In genomic region chr14:44847910-44848309, GRCh38 we compare ENCODE assay signal across 34 cellular contexts.
A peak's percentile ranks its signal among the peaks of the same experiment; 100 is the strongest.
DNase-seq lines count a peak whose midpoint lies in the region; ATAC-seq, FAIRE-seq and TF ChIP-seq lines count a peak whose summit lies in the region.
"Had no signal": no experiment of that assay in that cellular context is flagged by ENCODE, and none has a peak within 500 bp of the region (broad histone marks: within the 10 kb centered on the region; RNA-seq: fewer than 3 reads in every experiment).

No MANE protein-coding gene starts in this region.

- DNase-seq in AG08395 (ENCODE audit: low spot score) (peak; percentile 4), GM04504 (ENCODE audit: low read depth) (peak; percentile 1), astrocyte (ENCODE audit: low read depth) (peak; percentile 42), foreskin keratinocyte (peak; percentile 17 to 43), mesendoderm (no peak), NOMO-1 (lab: John Stamatoyannopoulos, UW; ENCODE audit: unreplicated experiment in 2 of 2) (no peak)
- DNase-seq in activated CD4-positive, CD25-positive, alpha-beta regulatory T cell treated with anti-CD3 and anti-CD28 coated beads, Interleukin-2, amount 50 U/mL, for 72 hours: no peak
- no peak for DNase-seq in naive thymus-derived CD4-positive, alpha-beta T cell
- DNase-seq: 8988T; activated CD4-positive, alpha-beta T cell treated with anti-CD3 and anti-CD28 coated beads, Interleukin-2, amount 10 ng/mL, durations not matched to agents 7 days and 5 days; activated CD8-positive, alpha-beta memory T cell treated with anti-CD3 and anti-CD28 coated beads, Interleukin-2, amount 10 ng/mL, durations not matched to agents 7 days and 5 days; activated naive CD8-positive, alpha-beta T cell treated with anti-CD3 and anti-CD28 coated beads, Interleukin-2, amount 50 U/mL, for 24 hours; activated T-cell treated with anti-CD3 and anti-CD28 coated beads, Interleukin-2, amount 50 U/mL, for 4 hours; AML-193; body of pancreas; CD4-positive, alpha-beta T cell; DND-41; dorsolateral prefrontal cortex; esophagus squamous epithelium; hippocampal formation; NCI-H1092; NCI-H1694; right cardiac atrium; stimulated activated CD4-positive, alpha-beta T cell treated with anti-CD3 and anti-CD28 coated beads, Interleukin-12 subunit alpha, Interleukin-12 subunit beta, amount 100 ng/mL, for 4 hours; stimulated activated CD4-positive, alpha-beta T cell treated with anti-CD3 and anti-CD28 coated beads, Interleukin-2, amount 100 ng/mL, for 48 hours; stomach; T-helper 9 cell; uterus had no signal

- H2AFZ ChIP-seq in astrocyte (ENCODE audit: low read depth, low read length): no peak overlapping the region
- H2AFZ ChIP-seq: GM23338, neural progenitor cell had no signal

- no peak overlapping the region for H4K5ac ChIP-seq in mesendoderm (ENCODE audit: low read length)

- H3K79me2 ChIP-seq in astrocyte (ENCODE audit: insufficient read depth, low read length) (no peaks in the 10 kb centered on the region), mesendoderm (ENCODE audit: control insufficient read depth, insufficient read depth, low read length) (no peaks in the 10 kb centered on the region)

- no peak overlapping the region for H3K9ac ChIP-seq in astrocyte (ENCODE audit: low read length)
- no peak overlapping the region for H3K9ac ChIP-seq in mesendoderm (ENCODE audit: low read length)
- H3K9ac ChIP-seq: neural progenitor cell had no signal

- POLR2A ChIA-PET in naive thymus-derived CD4-positive, alpha-beta T cell (lab: Charles Lee): no interaction called here

- H3K18ac ChIP-seq in mesendoderm (ENCODE audit: low read length): no peak overlapping the region

- H3K4me3 ChIP-seq in astrocyte (ENCODE audit: insufficient read depth, low read depth, low read length) (no peak overlapping the region), mesendoderm (ENCODE audit: low read length) (no peak overlapping the region)
- no peak overlapping the region for H3K4me3 ChIP-seq in naive thymus-derived CD4-positive, alpha-beta T cell (ENCODE audit: low read length)
- H3K4me3 ChIP-seq: body of pancreas, dorsolateral prefrontal cortex, esophagus squamous epithelium, GM23338, neural progenitor cell, SJSA1, stomach, uterus had no signal

- intact Hi-C loops in naive thymus-derived CD4-positive, alpha-beta T cell (cut with micrococcal nuclease): no loop called here

- H3K27ac ChIP-seq in astrocyte (ENCODE audit: low read depth, low read length) (no peak overlapping the region), foreskin keratinocyte (no peak overlapping the region), mesendoderm (ENCODE audit: low read depth, low read length) (no peak overlapping the region)
- H3K27ac ChIP-seq in naive thymus-derived CD4-positive, alpha-beta T cell (ENCODE audit: low read depth, low read length): no peak overlapping the region
- H3K27ac ChIP-seq: body of pancreas, dorsolateral prefrontal cortex, esophagus squamous epithelium, neural progenitor cell, RWPE1, SJSA1, stomach, uterus had no signal

- TF ChIP-seq CTCF in astrocyte (IDR thresholded peaks at IDR 0.05; ENCODE audit: insufficient read depth, low read depth, low read length): no peak
- no peak for TF ChIP-seq CTCF in foreskin keratinocyte (conservative IDR thresholded peaks at IDR 0.05)

- H4K8ac ChIP-seq in mesendoderm (ENCODE audit: low read depth, low read length): no peak overlapping the region

- no peak overlapping the region for H3K4me2 ChIP-seq in astrocyte (ENCODE audit: low read length)
- H3K4me2 ChIP-seq in mesendoderm (ENCODE audit: low read length): no peak overlapping the region
- H3K4me2 ChIP-seq: GM23338, neural progenitor cell had no signal

- H3K4me3 Mint-ChIP-seq in astrocyte (ENCODE audit: unreplicated experiment): no peak overlapping the region
- H3K4me3 Mint-ChIP-seq in naive thymus-derived CD4-positive, alpha-beta T cell: no peak overlapping the region
- H3K4me3 Mint-ChIP-seq: activated CD4-positive, alpha-beta T cell treated with anti-CD3 and anti-CD28 coated beads, Interleukin-2, amount 10 ng/mL, durations not matched to agents 7 days and 5 days; activated CD8-positive, alpha-beta memory T cell treated with anti-CD3 and anti-CD28 coated beads, Interleukin-2, amount 10 ng/mL, durations not matched to agents 7 days and 5 days; activated naive CD8-positive, alpha-beta T cell treated with anti-CD3 and anti-CD28 coated beads, Interleukin-2, amount 50 U/mL, for 24 hours; activated T-cell treated with anti-CD3 and anti-CD28 coated beads, Interleukin-2, amount 50 U/mL, for 4 hours; CD4-positive, alpha-beta T cell; GM23338; neural progenitor cell had no signal

- H2AK5ac ChIP-seq in mesendoderm (ENCODE audit: low read length): no peak overlapping the region

- no peak overlapping the region for H3K4ac ChIP-seq in mesendoderm (ENCODE audit: low read depth, low read length)

- H3K56ac ChIP-seq in mesendoderm (ENCODE audit: low read length): no peak overlapping the region

- no peaks in the 10 kb centered on the region for H3K79me1 ChIP-seq in mesendoderm (ENCODE audit: low read length)

- H3K4me1 ChIP-seq in astrocyte (ENCODE audit: insufficient read depth, low read length) (no peaks in the 10 kb centered on the region), foreskin keratinocyte (no peaks in the 10 kb centered on the region), mesendoderm (ENCODE audit: control insufficient read depth, low read depth, low read length) (no peaks in the 10 kb centered on the region)
- no peaks in the 10 kb centered on the region for H3K4me1 ChIP-seq in naive thymus-derived CD4-positive, alpha-beta T cell (ENCODE audit: control insufficient read depth in 2 of 2, insufficient read depth in 2 of 2, low read length in 2 of 2)
- H3K4me1 ChIP-seq: body of pancreas, esophagus squamous epithelium, neural progenitor cell, SJSA1, uterus had no signal

- no peak overlapping the region for H2BK120ac ChIP-seq in mesendoderm (ENCODE audit: low read depth, low read length)

- H3K36me3 Mint-ChIP-seq in astrocyte (ENCODE audit: low read depth, unreplicated experiment): no peaks in the 10 kb centered on the region
- H3K36me3 Mint-ChIP-seq in naive thymus-derived CD4-positive, alpha-beta T cell: no peaks in the 10 kb centered on the region
- H3K36me3 Mint-ChIP-seq: activated CD8-positive, alpha-beta memory T cell treated with anti-CD3 and anti-CD28 coated beads, Interleukin-2, amount 10 ng/mL, durations not matched to agents 7 days and 5 days; neural progenitor cell had no signal

- H4K20me1 ChIP-seq in astrocyte (ENCODE audit: insufficient read depth, low read length): no peaks in the 10 kb centered on the region

- H3K27me3 ChIP-seq in astrocyte (ENCODE audit: insufficient read depth, low read length) (no peaks in the 10 kb centered on the region), foreskin keratinocyte (no peaks in the 10 kb centered on the region), mesendoderm (ENCODE audit: insufficient read depth, low read length, poor library complexity) (no peaks in the 10 kb centered on the region)
- no peaks in the 10 kb centered on the region for H3K27me3 ChIP-seq in naive thymus-derived CD4-positive, alpha-beta T cell (ENCODE audit: control insufficient read depth in 2 of 2, insufficient read depth in 2 of 2, low read length in 2 of 2)
- H3K27me3 ChIP-seq: body of pancreas, dorsolateral prefrontal cortex, esophagus squamous epithelium, neural progenitor cell, SJSA1, stomach, uterus had no signal

- H2BK15ac ChIP-seq in mesendoderm (replicated peaks; ENCODE audit: low read depth): no peak overlapping the region

- no peak overlapping the region for H2BK5ac ChIP-seq in mesendoderm (ENCODE audit: low read length)

- H3K23ac ChIP-seq in mesendoderm (ENCODE audit: low read length): no peak overlapping the region

- peak; percentile 28 for ATAC-seq in foreskin keratinocyte
- no peak for ATAC-seq in naive thymus-derived CD4-positive, alpha-beta T cell
- ATAC-seq: activated CD8-positive, alpha-beta memory T cell treated with anti-CD3 and anti-CD28 coated beads, Interleukin-2, amount 10 ng/mL, durations not matched to agents 7 days and 5 days; activated naive CD8-positive, alpha-beta T cell treated with anti-CD3 and anti-CD28 coated beads, Interleukin-2, amount 50 U/mL, for 24 hours; activated T-cell treated with anti-CD3 and anti-CD28 coated beads, Interleukin-2, amount 50 U/mL, for 4 hours; body of pancreas; GM23338; left lobe of liver; right cardiac atrium had no signal

- FAIRE-seq in astrocyte (lab: Jason Lieb, UNC): no peak
- FAIRE-seq: endometrium had no signal

- CTCF ChIA-PET in naive thymus-derived CD4-positive, alpha-beta T cell (lab: Charles Lee): interaction anchor here (1.1 to 1.5 kb wide), 2 partner anchors 16 to 21 kb away, joined by 3 to 4 read pairs; no protein-coding TSS in a partner anchor

- peaks cover 4% of the 10 kb centered on the region for H3K4me1 Mint-ChIP-seq in astrocyte (ENCODE audit: low read depth, unreplicated experiment)
- H3K4me1 Mint-ChIP-seq in naive thymus-derived CD4-positive, alpha-beta T cell: peaks cover 0 to 6% (median 2%) of the 10 kb centered on the region in 7 donors
- H3K4me1 Mint-ChIP-seq: activated CD4-positive, alpha-beta T cell treated with anti-CD3 and anti-CD28 coated beads, Interleukin-2, amount 10 ng/mL, durations not matched to agents 7 days and 5 days; activated CD8-positive, alpha-beta memory T cell treated with anti-CD3 and anti-CD28 coated beads, Interleukin-2, amount 10 ng/mL, durations not matched to agents 7 days and 5 days; activated naive CD8-positive, alpha-beta T cell treated with anti-CD3 and anti-CD28 coated beads, Interleukin-2, amount 50 U/mL, for 24 hours; neural progenitor cell had no signal

- H3K27me3 Mint-ChIP-seq in astrocyte (ENCODE audit: low read depth, unreplicated experiment): no peaks in the 10 kb centered on the region
- peaks cover 2 to 20% (median 9%) of the 10 kb centered on the region in 5 donors for H3K27me3 Mint-ChIP-seq in naive thymus-derived CD4-positive, alpha-beta T cell

- no peaks in the 10 kb centered on the region for H3K9me3 ChIP-seq in astrocyte (ENCODE audit: insufficient read depth, low read depth, low read length)
- no peaks in the 10 kb centered on the region for H3K9me3 ChIP-seq in naive thymus-derived CD4-positive, alpha-beta T cell (ENCODE audit: control insufficient read depth in 2 of 3, low read length in 3 of 3)
- H3K9me3 ChIP-seq: body of pancreas, esophagus squamous epithelium, SJSA1, uterus had no signal

- H3K27ac Mint-ChIP-seq in astrocyte (ENCODE audit: unreplicated experiment): no peak overlapping the region
- H3K27ac Mint-ChIP-seq in naive thymus-derived CD4-positive, alpha-beta T cell: no peak overlapping the region
- H3K27ac Mint-ChIP-seq: activated CD4-positive, alpha-beta T cell treated with anti-CD3 and anti-CD28 coated beads, Interleukin-2, amount 10 ng/mL, durations not matched to agents 7 days and 5 days; activated CD8-positive, alpha-beta memory T cell treated with anti-CD3 and anti-CD28 coated beads, Interleukin-2, amount 10 ng/mL, durations not matched to agents 7 days and 5 days; activated naive CD8-positive, alpha-beta T cell treated with anti-CD3 and anti-CD28 coated beads, Interleukin-2, amount 50 U/mL, for 24 hours; CD4-positive, alpha-beta T cell; neural progenitor cell had no signal

- H3K9me3 Mint-ChIP-seq in astrocyte (ENCODE audit: unreplicated experiment): peaks cover under 1% of the 10 kb centered on the region
- H3K9me3 Mint-ChIP-seq in naive thymus-derived CD4-positive, alpha-beta T cell: no peaks in the 10 kb centered on the region
- H3K9me3 Mint-ChIP-seq: activated CD4-positive, alpha-beta T cell treated with anti-CD3 and anti-CD28 coated beads, Interleukin-2, amount 10 ng/mL, durations not matched to agents 7 days and 5 days; activated naive CD8-positive, alpha-beta T cell treated with anti-CD3 and anti-CD28 coated beads, Interleukin-2, amount 50 U/mL, for 24 hours; activated T-cell treated with anti-CD3 and anti-CD28 coated beads, Interleukin-2, amount 50 U/mL, for 4 hours; CD4-positive, alpha-beta T cell; neural progenitor cell had no signal

- WGBS in mesendoderm (ENCODE audit: extremely low coverage, insufficient coverage, low lambda C conversion rate): no CpG with 5 or more reads among the region's 2 CpGs

- H3K36me3 ChIP-seq in astrocyte (ENCODE audit: insufficient read depth, low read length): no peaks in the 10 kb centered on the region
- H3K36me3 ChIP-seq in mesendoderm (ENCODE audit: control insufficient read depth, insufficient read depth, low read length): no peaks in the 10 kb centered on the region
- H3K36me3 ChIP-seq in naive thymus-derived CD4-positive, alpha-beta T cell (ENCODE audit: control insufficient read depth in 2 of 3, insufficient read depth in 3 of 3, low read length in 3 of 3): no peaks in the 10 kb centered on the region
- H3K36me3 ChIP-seq: esophagus squamous epithelium, neural progenitor cell, SJSA1, stomach, uterus had no signal

Comparison
In these comparisons a context has a peak if more than half of its experiments do, and no peak if none do; other contexts are left out.
1. DNase-seq: peak in AG08395 (single experiment), GM04504 (single experiment), astrocyte (single experiment) and foreskin keratinocyte (2 of 2); none in activated CD4-positive, CD25-positive, alpha-beta regulatory T cell treated with anti-CD3 and anti-CD28 coated beads, Interleukin-2, amount 50 U/mL, for 72 hours (single experiment), mesendoderm (single experiment), NOMO-1 (0 of 2) and naive thymus-derived CD4-positive, alpha-beta T cell (0 of 9).